25 cellular contexts compared by ENCODE assay signal in genomic region chr1:196593955-196594354, GRCh38.
"Had no signal": no experiment of that assay in that cellular context is flagged by ENCODE, and none has a peak within 500 bp of the region (broad histone marks: within the 10 kb centered on the region; RNA-seq: fewer than 3 reads in every experiment).

No MANE protein-coding gene starts in this region.

- DNase-seq: dorsolateral prefrontal cortex; effector CD4-positive, alpha-beta T cell; endodermal cell; foreskin fibroblast; gastrocnemius medialis; head of caudate nucleus; mucosa of descending colon; naive B cell; stimulated activated CD4-positive, alpha-beta T cell treated with anti-CD3 and anti-CD28 coated beads, Interleukin-12 subunit alpha, Interleukin-12 subunit beta, amount 100 ng/mL, for 4 hours; stimulated activated CD4-positive, alpha-beta T cell treated with anti-CD3 and anti-CD28 coated beads, Interleukin-1b, Interleukin-23, amount 100 ng/mL, for 48 hours; stimulated activated CD4-positive, alpha-beta T cell treated with anti-CD3 and anti-CD28 coated beads, Interleukin-4, amount 100 ng/mL, for 1 hour; stimulated activated CD8-positive, alpha-beta memory T cell treated with anti-CD3 and anti-CD28 coated beads, Interleukin-4, amount 100 ng/mL, for 48 hours; stimulated activated naive CD4-positive, alpha-beta T cell; stimulated activated naive CD8-positive, alpha-beta T cell treated with anti-CD3 and anti-CD28 coated beads, Interleukin-15, amount 100 ng/mL, for 72 hours; transverse colon; upper lobe of right lung; uterus had no signal

- H3K27ac Mint-ChIP-seq: endodermal cell; memory B cell; mesothelial cell of epicardium; naive B cell; natural killer cell treated with Interleukin-12 subunit alpha and Interleukin-12 subunit beta and Interleukin-15 and Interleukin-18, amount 100 ng/mL, for 72 hours; neural progenitor cell; progenitor cell of endocrine pancreas; stimulated activated naive CD8-positive, alpha-beta T cell treated with anti-CD3 and anti-CD28 coated beads, Interleukin-15, amount 100 ng/mL, for 72 hours had no signal

- H3K4me3 Mint-ChIP-seq: endodermal cell; memory B cell; mesothelial cell of epicardium; naive B cell; natural killer cell treated with Interleukin-12 subunit alpha and Interleukin-12 subunit beta and Interleukin-15 and Interleukin-18, amount 100 ng/mL, for 72 hours; neural progenitor cell; stimulated activated naive CD8-positive, alpha-beta T cell treated with anti-CD3 and anti-CD28 coated beads, Interleukin-15, amount 100 ng/mL, for 72 hours had no signal

- H3K36me3 Mint-ChIP-seq: memory B cell; mesothelial cell of epicardium; naive B cell; natural killer cell treated with Interleukin-12 subunit alpha and Interleukin-12 subunit beta and Interleukin-15 and Interleukin-18, amount 100 ng/mL, for 72 hours had no signal

- ATAC-seq: esophagus mucosa; gastrocnemius medialis; left lobe of liver; mucosa of descending colon; natural killer cell treated with Interleukin-12 subunit alpha and Interleukin-12 subunit beta and Interleukin-15 and Interleukin-18, amount 100 ng/mL, for 72 hours; sciatic nerve; stimulated activated naive CD8-positive, alpha-beta T cell treated with anti-CD3 and anti-CD28 coated beads, Interleukin-15, amount 100 ng/mL, for 72 hours; upper lobe of right lung had no signal

- H3K9me3 Mint-ChIP-seq: endodermal cell; memory B cell; naive B cell; neural progenitor cell; stimulated activated naive CD8-positive, alpha-beta T cell treated with anti-CD3 and anti-CD28 coated beads, Interleukin-15, amount 100 ng/mL, for 72 hours had no signal

- H3K4me1 Mint-ChIP-seq: endodermal cell; memory B cell; mesothelial cell of epicardium; naive B cell; neural progenitor cell; stimulated activated naive CD8-positive, alpha-beta T cell treated with anti-CD3 and anti-CD28 coated beads, Interleukin-15, amount 100 ng/mL, for 72 hours had no signal

- H3K27me3 Mint-ChIP-seq: memory B cell; naive B cell; natural killer cell treated with Interleukin-12 subunit alpha and Interleukin-12 subunit beta and Interleukin-15 and Interleukin-18, amount 100 ng/mL, for 72 hours; progenitor cell of endocrine pancreas; stimulated activated naive CD8-positive, alpha-beta T cell treated with anti-CD3 and anti-CD28 coated beads, Interleukin-15, amount 100 ng/mL, for 72 hours had no signal
